Comparison of ENCODE assay signal across 1 cellular context in the genomic region with DNA sequence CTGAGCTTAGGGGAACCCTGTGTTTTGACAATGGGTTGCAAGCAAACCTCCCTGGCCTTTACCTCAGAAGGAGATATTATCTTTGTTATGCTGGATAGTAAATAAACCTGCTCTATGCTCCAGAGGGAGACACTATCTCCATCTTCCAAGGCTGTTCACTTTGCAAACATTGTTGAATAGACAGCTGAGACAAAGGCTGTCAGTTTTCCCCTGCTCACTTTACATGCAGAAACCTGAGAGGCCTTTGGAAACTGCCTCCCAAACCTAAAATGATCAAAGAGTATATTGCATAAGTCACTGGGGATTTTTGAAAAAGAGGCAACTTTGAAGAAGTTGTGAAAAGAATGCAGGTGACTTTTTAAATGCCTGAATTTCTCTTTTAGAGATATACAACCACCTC.
TF ChIP-seq lines count a peak whose summit lies in the region.

No MANE protein-coding gene starts in this region.

TF ChIP-seq in HepG2, 621 proteins besides CTCF, POLR2A, EP300 and RAD21 (continued from another document and continues in another):
- TF ChIP-seq, protein P1, sequence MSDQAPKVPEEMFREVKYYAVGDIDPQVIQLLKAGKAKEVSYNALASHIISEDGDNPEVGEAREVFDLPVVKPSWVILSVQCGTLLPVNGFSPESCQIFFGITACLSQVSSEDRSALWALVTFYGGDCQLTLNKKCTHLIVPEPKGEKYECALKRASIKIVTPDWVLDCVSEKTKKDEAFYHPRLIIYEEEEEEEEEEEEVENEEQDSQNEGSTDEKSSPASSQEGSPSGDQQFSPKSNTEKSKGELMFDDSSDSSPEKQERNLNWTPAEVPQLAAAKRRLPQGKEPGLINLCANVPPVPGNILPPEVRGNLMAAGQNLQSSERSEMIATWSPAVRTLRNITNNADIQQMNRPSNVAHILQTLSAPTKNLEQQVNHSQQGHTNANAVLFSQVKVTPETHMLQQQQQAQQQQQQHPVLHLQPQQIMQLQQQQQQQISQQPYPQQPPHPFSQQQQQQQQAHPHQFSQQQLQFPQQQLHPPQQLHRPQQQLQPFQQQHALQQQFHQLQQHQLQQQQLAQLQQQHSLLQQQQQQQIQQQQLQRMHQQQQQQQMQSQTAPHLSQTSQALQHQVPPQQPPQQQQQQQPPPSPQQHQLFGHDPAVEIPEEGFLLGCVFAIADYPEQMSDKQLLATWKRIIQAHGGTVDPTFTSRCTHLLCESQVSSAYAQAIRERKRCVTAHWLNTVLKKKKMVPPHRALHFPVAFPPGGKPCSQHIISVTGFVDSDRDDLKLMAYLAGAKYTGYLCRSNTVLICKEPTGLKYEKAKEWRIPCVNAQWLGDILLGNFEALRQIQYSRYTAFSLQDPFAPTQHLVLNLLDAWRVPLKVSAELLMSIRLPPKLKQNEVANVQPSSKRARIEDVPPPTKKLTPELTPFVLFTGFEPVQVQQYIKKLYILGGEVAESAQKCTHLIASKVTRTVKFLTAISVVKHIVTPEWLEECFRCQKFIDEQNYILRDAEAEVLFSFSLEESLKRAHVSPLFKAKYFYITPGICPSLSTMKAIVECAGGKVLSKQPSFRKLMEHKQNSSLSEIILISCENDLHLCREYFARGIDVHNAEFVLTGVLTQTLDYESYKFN (CRISPR knock-in tag; conservative IDR thresholded peaks at IDR 0.05): peak; percentile 69
- TF ChIP-seq PPARG (CRISPR knock-in tag; conservative IDR thresholded peaks at IDR 0.05) (0 out of 2 replicates have a peak, but pooled peaks have one; percentile 35), SOX5 (CRISPR knock-in tag; IDR thresholded peaks at IDR 0.05; ENCODE audit: borderline replicate concordance) (peak; percentile 94), KLF13 (CRISPR knock-in tag; IDR thresholded peaks at IDR 0.05) (no peak), NRL (CRISPR knock-in tag; IDR thresholded peaks at IDR 0.05; ENCODE audit: borderline replicate concordance) (no peak), NFE2L2 (IDR thresholded peaks at IDR 0.05; ENCODE audit: low read length) (no peak), SRY (CRISPR knock-in tag; IDR thresholded peaks at IDR 0.05) (no peak), ISL2 (CRISPR knock-in tag; IDR thresholded peaks at IDR 0.05) (peak; percentile 84), TBX2 (CRISPR knock-in tag; IDR thresholded peaks at IDR 0.05; ENCODE audit: borderline replicate concordance) (peak; percentile 49; the same call in 1 of the 2 replicates), ZFP36L1 (CRISPR knock-in tag; IDR thresholded peaks at IDR 0.05) (0 out of 2 replicates have a peak, but pooled peaks have one; percentile 49), JUN (CRISPR knock-in tag; IDR thresholded peaks at IDR 0.05) (no peak), NONO (IDR thresholded peaks at IDR 0.05) (no peak), NONO (CRISPR knock-in tag; conservative IDR thresholded peaks at IDR 0.05) (peak; percentile 44; the same call in 1 of the 2 replicates), ZNF878 (CRISPR knock-in tag; IDR thresholded peaks at IDR 0.05) (no peak), PHF21A (CRISPR knock-in tag; IDR thresholded peaks at IDR 0.05) (0 out of 2 replicates have a peak, but pooled peaks have one; percentile 30), SALL1 (CRISPR knock-in tag; IDR thresholded peaks at IDR 0.05) (peak; percentile 67), ZNF790 (CRISPR knock-in tag; IDR thresholded peaks at IDR 0.05; ENCODE audit: borderline replicate concordance) (no peak), CEBPG (CRISPR knock-in tag; IDR thresholded peaks at IDR 0.05) (peak; percentile 73), BRD4 (CRISPR knock-in tag; IDR thresholded peaks at IDR 0.05) (no peak), TCF7 (IDR thresholded peaks at IDR 0.05; ENCODE audit: low read depth) (peak; percentile 78), ZNF317 (CRISPR knock-in tag; IDR thresholded peaks at IDR 0.05) (no peak), ZC3H4 (CRISPR knock-in tag; IDR thresholded peaks at IDR 0.05; ENCODE audit: borderline replicate concordance) (no peak), ZNF292 (CRISPR knock-in tag; IDR thresholded peaks at IDR 0.05; ENCODE audit: borderline replicate concordance, low read depth) (peak; percentile 43; the same call in 1 of the 2 replicates), ZNF557 (CRISPR knock-in tag; IDR thresholded peaks at IDR 0.05) (no peak), RCOR2 (CRISPR knock-in tag; IDR thresholded peaks at IDR 0.05) (no peak), FOXA3 (CRISPR knock-in tag; IDR thresholded peaks at IDR 0.05) (peak; percentile 66), ZNF619 (CRISPR knock-in tag; IDR thresholded peaks at IDR 0.05) (no peak), ZNF563 (CRISPR knock-in tag; IDR thresholded peaks at IDR 0.05) (no peak), MEIS1 (CRISPR knock-in tag; IDR thresholded peaks at IDR 0.05; ENCODE audit: borderline replicate concordance) (0 out of 2 replicates have a peak, but pooled peaks have one; percentile 51), RXRB (CRISPR knock-in tag; IDR thresholded peaks at IDR 0.05; ENCODE audit: borderline replicate concordance) (peak; percentile 25; the same call in 1 of the 2 replicates), BCL6 (CRISPR knock-in tag; IDR thresholded peaks at IDR 0.05) (peak; percentile 31; the same call in 1 of the 2 replicates), HNF4G (IDR thresholded peaks at IDR 0.05; ENCODE audit: borderline replicate concordance, low read depth, low read length) (0 out of 2 replicates have a peak, but pooled peaks have one; percentile 23), HNF4G (CRISPR knock-in tag; IDR thresholded peaks at IDR 0.05; ENCODE audit: borderline replicate concordance, low read depth) (no peak), SAP130 (CRISPR knock-in tag; IDR thresholded peaks at IDR 0.05; ENCODE audit: low read depth) (peak; percentile 50), HMG20A (CRISPR knock-in tag; IDR thresholded peaks at IDR 0.05; ENCODE audit: borderline replicate concordance) (peak; percentile 76; the same call in 1 of the 2 replicates), CC2D1A (CRISPR knock-in tag; IDR thresholded peaks at IDR 0.05) (no peak)
- TF ChIP-seq, protein P2, sequence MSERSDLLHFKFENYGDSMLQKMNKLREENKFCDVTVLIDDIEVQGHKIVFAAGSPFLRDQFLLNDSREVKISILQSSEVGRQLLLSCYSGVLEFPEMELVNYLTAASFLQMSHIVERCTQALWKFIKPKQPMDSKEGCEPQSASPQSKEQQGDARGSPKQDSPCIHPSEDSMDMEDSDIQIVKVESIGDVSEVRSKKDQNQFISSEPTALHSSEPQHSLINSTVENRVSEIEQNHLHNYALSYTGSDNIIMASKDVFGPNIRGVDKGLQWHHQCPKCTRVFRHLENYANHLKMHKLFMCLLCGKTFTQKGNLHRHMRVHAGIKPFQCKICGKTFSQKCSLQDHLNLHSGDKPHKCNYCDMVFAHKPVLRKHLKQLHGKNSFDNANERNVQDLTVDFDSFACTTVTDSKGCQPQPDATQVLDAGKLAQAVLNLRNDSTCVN (CRISPR knock-in tag; IDR thresholded peaks at IDR 0.05; ENCODE audit: borderline replicate concordance): no peak
- TF ChIP-seq, protein P3, sequence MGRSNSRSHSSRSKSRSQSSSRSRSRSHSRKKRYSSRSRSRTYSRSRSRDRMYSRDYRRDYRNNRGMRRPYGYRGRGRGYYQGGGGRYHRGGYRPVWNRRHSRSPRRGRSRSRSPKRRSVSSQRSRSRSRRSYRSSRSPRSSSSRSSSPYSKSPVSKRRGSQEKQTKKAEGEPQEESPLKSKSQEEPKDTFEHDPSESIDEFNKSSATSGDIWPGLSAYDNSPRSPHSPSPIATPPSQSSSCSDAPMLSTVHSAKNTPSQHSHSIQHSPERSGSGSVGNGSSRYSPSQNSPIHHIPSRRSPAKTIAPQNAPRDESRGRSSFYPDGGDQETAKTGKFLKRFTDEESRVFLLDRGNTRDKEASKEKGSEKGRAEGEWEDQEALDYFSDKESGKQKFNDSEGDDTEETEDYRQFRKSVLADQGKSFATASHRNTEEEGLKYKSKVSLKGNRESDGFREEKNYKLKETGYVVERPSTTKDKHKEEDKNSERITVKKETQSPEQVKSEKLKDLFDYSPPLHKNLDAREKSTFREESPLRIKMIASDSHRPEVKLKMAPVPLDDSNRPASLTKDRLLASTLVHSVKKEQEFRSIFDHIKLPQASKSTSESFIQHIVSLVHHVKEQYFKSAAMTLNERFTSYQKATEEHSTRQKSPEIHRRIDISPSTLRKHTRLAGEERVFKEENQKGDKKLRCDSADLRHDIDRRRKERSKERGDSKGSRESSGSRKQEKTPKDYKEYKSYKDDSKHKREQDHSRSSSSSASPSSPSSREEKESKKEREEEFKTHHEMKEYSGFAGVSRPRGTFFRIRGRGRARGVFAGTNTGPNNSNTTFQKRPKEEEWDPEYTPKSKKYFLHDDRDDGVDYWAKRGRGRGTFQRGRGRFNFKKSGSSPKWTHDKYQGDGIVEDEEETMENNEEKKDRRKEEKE (IDR thresholded peaks at IDR 0.05): no peak
- TF ChIP-seq, protein P4, sequence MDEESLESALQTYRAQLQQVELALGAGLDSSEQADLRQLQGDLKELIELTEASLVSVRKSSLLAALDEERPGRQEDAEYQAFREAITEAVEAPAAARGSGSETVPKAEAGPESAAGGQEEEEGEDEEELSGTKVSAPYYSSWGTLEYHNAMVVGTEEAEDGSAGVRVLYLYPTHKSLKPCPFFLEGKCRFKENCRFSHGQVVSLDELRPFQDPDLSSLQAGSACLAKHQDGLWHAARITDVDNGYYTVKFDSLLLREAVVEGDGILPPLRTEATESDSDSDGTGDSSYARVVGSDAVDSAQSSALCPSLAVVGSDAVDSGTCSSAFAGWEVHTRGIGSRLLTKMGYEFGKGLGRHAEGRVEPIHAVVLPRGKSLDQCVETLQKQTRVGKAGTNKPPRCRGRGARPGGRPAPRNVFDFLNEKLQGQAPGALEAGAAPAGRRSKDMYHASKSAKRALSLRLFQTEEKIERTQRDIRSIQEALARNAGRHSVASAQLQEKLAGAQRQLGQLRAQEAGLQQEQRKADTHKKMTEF (CRISPR knock-in tag; IDR thresholded peaks at IDR 0.05): no peak
- TF ChIP-seq, protein P5, sequence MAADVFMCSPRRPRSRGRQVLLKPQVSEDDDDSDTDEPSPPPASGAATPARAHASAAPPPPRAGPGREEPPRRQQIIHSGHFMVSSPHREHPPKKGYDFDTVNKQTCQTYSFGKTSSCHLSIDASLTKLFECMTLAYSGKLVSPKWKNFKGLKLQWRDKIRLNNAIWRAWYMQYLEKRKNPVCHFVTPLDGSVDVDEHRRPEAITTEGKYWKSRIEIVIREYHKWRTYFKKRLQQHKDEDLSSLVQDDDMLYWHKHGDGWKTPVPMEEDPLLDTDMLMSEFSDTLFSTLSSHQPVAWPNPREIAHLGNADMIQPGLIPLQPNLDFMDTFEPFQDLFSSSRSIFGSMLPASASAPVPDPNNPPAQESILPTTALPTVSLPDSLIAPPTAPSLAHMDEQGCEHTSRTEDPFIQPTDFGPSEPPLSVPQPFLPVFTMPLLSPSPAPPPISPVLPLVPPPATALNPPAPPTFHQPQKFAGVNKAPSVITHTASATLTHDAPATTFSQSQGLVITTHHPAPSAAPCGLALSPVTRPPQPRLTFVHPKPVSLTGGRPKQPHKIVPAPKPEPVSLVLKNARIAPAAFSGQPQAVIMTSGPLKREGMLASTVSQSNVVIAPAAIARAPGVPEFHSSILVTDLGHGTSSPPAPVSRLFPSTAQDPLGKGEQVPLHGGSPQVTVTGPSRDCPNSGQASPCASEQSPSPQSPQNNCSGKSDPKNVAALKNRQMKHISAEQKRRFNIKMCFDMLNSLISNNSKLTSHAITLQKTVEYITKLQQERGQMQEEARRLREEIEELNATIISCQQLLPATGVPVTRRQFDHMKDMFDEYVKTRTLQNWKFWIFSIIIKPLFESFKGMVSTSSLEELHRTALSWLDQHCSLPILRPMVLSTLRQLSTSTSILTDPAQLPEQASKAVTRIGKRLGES (CRISPR knock-in tag; IDR thresholded peaks at IDR 0.05; ENCODE audit: borderline replicate concordance): no peak
- TF ChIP-seq, protein P6, sequence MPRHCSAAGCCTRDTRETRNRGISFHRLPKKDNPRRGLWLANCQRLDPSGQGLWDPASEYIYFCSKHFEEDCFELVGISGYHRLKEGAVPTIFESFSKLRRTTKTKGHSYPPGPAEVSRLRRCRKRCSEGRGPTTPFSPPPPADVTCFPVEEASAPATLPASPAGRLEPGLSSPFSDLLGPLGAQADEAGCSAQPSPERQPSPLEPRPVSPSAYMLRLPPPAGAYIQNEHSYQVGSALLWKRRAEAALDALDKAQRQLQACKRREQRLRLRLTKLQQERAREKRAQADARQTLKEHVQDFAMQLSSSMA (CRISPR knock-in tag; IDR thresholded peaks at IDR 0.05): no peak
- TF ChIP-seq, protein P7, sequence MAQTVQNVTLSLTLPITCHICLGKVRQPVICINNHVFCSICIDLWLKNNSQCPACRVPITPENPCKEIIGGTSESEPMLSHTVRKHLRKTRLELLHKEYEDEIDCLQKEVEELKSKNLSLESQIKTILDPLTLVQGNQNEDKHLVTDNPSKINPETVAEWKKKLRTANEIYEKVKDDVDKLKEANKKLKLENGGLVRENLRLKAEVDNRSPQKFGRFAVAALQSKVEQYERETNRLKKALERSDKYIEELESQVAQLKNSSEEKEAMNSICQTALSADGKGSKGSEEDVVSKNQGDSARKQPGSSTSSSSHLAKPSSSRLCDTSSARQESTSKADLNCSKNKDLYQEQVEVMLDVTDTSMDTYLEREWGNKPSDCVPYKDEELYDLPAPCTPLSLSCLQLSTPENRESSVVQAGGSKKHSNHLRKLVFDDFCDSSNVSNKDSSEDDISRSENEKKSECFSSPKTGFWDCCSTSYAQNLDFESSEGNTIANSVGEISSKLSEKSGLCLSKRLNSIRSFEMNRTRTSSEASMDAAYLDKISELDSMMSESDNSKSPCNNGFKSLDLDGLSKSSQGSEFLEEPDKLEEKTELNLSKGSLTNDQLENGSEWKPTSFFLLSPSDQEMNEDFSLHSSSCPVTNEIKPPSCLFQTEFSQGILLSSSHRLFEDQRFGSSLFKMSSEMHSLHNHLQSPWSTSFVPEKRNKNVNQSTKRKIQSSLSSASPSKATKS (CRISPR knock-in tag; IDR thresholded peaks at IDR 0.05): no peak
- TF ChIP-seq, protein P8, sequence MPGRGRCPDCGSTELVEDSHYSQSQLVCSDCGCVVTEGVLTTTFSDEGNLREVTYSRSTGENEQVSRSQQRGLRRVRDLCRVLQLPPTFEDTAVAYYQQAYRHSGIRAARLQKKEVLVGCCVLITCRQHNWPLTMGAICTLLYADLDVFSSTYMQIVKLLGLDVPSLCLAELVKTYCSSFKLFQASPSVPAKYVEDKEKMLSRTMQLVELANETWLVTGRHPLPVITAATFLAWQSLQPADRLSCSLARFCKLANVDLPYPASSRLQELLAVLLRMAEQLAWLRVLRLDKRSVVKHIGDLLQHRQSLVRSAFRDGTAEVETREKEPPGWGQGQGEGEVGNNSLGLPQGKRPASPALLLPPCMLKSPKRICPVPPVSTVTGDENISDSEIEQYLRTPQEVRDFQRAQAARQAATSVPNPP (CRISPR knock-in tag; IDR thresholded peaks at IDR 0.05): no peak
- TF ChIP-seq, protein P9, sequence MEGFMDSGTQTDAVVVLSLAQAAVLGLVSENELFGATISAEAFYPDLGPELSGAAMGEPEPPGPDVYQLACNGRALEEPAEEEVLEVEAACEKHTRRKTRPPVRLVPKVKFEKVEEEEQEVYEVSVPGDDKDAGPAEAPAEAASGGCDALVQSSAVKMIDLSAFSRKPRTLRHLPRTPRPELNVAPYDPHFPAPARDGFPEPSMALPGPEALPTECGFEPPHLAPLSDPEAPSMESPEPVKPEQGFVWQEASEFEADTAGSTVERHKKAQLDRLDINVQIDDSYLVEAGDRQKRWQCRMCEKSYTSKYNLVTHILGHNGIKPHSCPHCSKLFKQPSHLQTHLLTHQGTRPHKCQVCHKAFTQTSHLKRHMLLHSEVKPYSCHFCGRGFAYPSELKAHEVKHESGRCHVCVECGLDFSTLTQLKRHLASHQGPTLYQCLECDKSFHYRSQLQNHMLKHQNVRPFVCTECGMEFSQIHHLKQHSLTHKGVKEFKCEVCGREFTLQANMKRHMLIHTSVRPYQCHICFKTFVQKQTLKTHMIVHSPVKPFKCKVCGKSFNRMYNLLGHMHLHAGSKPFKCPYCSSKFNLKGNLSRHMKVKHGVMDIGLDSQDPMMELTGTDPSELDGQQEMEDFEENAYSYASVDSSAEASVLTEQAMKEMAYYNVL (CRISPR knock-in tag; IDR thresholded peaks at IDR 0.05; ENCODE audit: borderline replicate concordance): no peak
